8 cellular contexts compared by ENCODE assay signal in the genomic region with DNA sequence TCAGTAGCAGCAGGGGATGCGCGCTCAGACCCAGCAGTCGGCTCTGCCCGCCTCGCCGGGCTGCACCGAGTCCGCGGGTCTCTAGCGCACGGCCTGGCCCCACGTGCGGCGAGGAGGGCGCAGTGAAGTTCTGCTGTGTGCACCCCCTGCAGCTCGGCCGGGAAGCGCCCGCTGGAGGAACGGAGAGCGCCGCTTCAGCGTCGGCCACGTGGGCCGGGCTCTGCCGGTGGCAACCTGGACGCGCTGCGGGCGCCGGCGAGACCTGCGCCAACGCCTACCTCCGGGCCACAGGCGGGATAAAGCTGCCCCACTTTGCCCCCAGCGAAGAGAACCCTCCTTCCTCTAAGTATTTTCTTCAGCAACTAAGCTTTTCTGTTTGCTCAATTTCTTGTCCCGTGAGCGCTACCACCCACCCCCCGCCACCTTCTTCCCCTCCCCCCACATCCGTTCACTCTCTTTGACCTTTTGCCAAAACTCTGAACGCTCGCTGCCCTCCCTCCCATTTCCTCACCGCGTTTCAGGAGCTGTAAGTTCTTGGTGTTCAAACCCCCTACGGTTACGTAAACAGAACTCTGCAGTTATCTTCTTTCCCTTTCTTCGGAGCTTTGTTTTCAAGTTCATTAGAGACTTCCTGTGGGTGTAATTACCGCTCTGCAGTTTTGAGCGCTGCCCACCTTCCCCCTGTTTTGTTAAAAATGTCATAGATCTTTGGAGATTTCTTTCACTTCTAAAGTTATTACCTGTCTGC. TPM values are rescaled to one million over a fixed set of nuclear protein-coding genes. Genes with fewer than 3 reads are reported as not detected.
DNase-seq lines count a peak whose midpoint lies in the region; ATAC-seq and TF ChIP-seq lines count a peak whose summit lies in the region.

No MANE protein-coding gene starts in this region.

- peak; percentile 52 for ATAC-seq in HG02852 (IDR thresholded peaks at IDR 0.05; ENCODE audit: unreplicated experiment)

- TF ChIP-seq CTCF in GM10248 (IDR thresholded peaks at IDR 0.05; ENCODE audit: control extremely low read depth, extremely low read depth, low read depth, missing control alignments) = no peak
- TF ChIP-seq CTCF in right atrium auricular region (IDR thresholded peaks at IDR 0.05) = no peak
- no peak for TF ChIP-seq CTCF in retinal pigment epithelial cell (conservative IDR thresholded peaks at IDR 0.05; ENCODE audit: low read depth, low read length)

- no peaks in the 10 kb centered on the region for H3K36me3 ChIP-seq in right atrium auricular region

- POLR2A ChIA-PET in GM10248 (lab: Yijun Ruan, JAX) = no interaction called here

- CTCF ChIA-PET in GM10248 (lab: Yijun Ruan, JAX) = interaction anchor here (1.8 kb wide), 1 partner anchor 8 kb away, joined by 4 read pairs; no protein-coding TSS in a partner anchor

- peaks cover 0 to 16% of the 10 kb centered on the region in 2 donors for H3K4me1 ChIP-seq in right atrium auricular region

- peak; percentile 36 for DNase-seq in GM10248 (ENCODE audit: extremely low spot score)
- peak; percentile 95 for DNase-seq in SIG-M5 treated with dmso at 0.1 percent for 504 hours (lab: John Stamatoyannopoulos, UW; ENCODE audit: unreplicated experiment)
- DNase-seq in activated naive CD4-positive, alpha-beta T cell treated with Interleukin-2 at 50 U/mL for 16 hours = peak; percentile 52
- no peak for DNase-seq in right atrium auricular region (ENCODE audit: low spot score)
- DNase-seq in retinal pigment epithelial cell (ENCODE audit: low read depth) = no peak
- DNase-seq in cortex of kidney (lab: John Stamatoyannopoulos, UW) = no peak
- DNase-seq in NCI-H446 (lab: John Stamatoyannopoulos, UW) = no peak

- peak overlapping the region in 1 of 2 donors; percentile 11 for H3K27ac ChIP-seq in right atrium auricular region

- H3K27me3 ChIP-seq in right atrium auricular region = no peaks in the 10 kb centered on the region

- no peaks in the 10 kb centered on the region for H3K9me3 ChIP-seq in right atrium auricular region

- H3K4me3 ChIP-seq in right atrium auricular region = peak overlapping the region; percentile 29 to 52
- H3K4me3 ChIP-seq in retinal pigment epithelial cell (ENCODE audit: low read length) = peak overlapping the region; percentile 33

RNA-seq across cellular contexts. Expression of a gene that starts 42.6 kb away (rescaled TPM):
- total RNA-seq in right atrium auricular region = not detected

Comparison
In these comparisons a context has a peak if more than half of its experiments do, and no peak if none do; other contexts are left out.
1. DNase-seq: peak in GM10248 (single experiment), SIG-M5 treated with dmso at 0.1 percent for 504 hours (single experiment) and activated naive CD4-positive, alpha-beta T cell treated with Interleukin-2 at 50 U/mL for 16 hours (single experiment); none in right atrium auricular region (single experiment), retinal pigment epithelial cell (single experiment), cortex of kidney (single experiment) and NCI-H446 (0 of 2).